ENCODE assay signal across 23 cellular contexts in the genomic region with DNA sequence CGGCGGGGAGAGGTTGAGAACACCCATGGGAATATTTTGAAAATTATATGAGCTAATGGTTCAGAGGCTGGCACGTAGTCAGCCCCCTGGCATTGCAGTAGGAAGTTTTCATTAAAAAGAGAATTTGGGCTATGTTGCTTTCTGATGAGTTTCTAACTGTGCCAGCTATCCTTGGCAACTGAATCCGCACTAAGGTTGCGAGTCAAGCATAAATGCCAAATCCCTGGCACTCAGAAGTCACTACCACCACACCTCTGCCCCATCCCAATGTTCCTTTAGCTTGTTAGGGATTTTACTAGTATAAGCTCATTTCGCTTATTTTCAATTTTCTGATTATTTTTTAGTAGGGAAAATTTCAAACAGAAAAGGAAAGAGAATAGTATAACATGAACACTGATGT.
"Had no signal": no experiment of that assay in that cellular context is flagged by ENCODE, and none has a peak within 500 bp of the region (broad histone marks: within the 10 kb centered on the region; RNA-seq: fewer than 3 reads in every experiment).

No MANE protein-coding gene starts in this region.

- ATAC-seq: activated CD4-positive, alpha-beta T cell treated with anti-CD3 and anti-CD28 coated beads for 36 hours; activated T-helper 17 cell treated with anti-CD3 and anti-CD28 coated beads, Interleukin-2, amount 50 U/mL, for 72 hours had no signal

- DNase-seq: activated CD4-positive, alpha-beta memory T cell treated with anti-CD3 and anti-CD28 coated beads, Interleukin-2, amount 10 ng/mL, durations not matched to agents 7 days and 5 days; activated CD4-positive, alpha-beta T cell treated with anti-CD3 and anti-CD28 coated beads for 36 hours; activated CD4-positive, alpha-beta T cell treated with anti-CD3 and anti-CD28 coated beads, Interleukin-2, amount 50 U/mL, for 1 hour; activated gamma-delta T cell; activated naive CD4-positive, alpha-beta T cell treated with anti-CD3 and anti-CD28 coated beads for 36 hours; activated T-cell treated with anti-CD3 and anti-CD28 coated beads for 4 hours; activated T-cell treated with anti-CD3 and anti-CD28 coated beads, Interleukin-2, amount 50 U/mL, for 48 hours; amygdala; MG63; MV-4-11; NCI-H1092 treated with DMSO at 0.1 percent for 48 hours; NCI-H1417 treated with DMSO at 0.1 percent for 48 hours; NCI-H1694; NCI-H2029; NCI-H2107; NCI-H226; NCI-H510A treated with DMSO at 0.1 percent for 48 hours; NCI-H69; RPMI8226; T-helper 1 cell; WERI-Rb-1 had no signal

- H3K27me3 ChIP-seq: MG63 had no signal

- H3K4me3 ChIP-seq: MG63, SK-N-MC had no signal

- H3K27ac ChIP-seq: SK-N-MC, WERI-Rb-1 had no signal

- H3K9me3 ChIP-seq: MG63 had no signal
